In genomic region chr4:64360664-64361398, GRCh38 we compare ENCODE assay signal across 1 cellular context.
TF ChIP-seq lines count a peak whose summit lies in the region.

No MANE protein-coding gene starts in this region.

TF ChIP-seq in WTC11, 78 proteins besides CTCF, POLR2A, EP300 and RAD21 (continued from another document):
- TF ChIP-seq ZNF671 (CRISPR knock-in tag; IDR thresholded peaks at IDR 0.05) (no peak), PREB (CRISPR knock-in tag; IDR thresholded peaks at IDR 0.05; ENCODE audit: borderline replicate concordance) (no peak), OVOL2 (CRISPR knock-in tag; IDR thresholded peaks at IDR 0.05; ENCODE audit: borderline replicate concordance) (no peak), NFATC4 (CRISPR knock-in tag; IDR thresholded peaks at IDR 0.05) (no peak), SMAD3 (CRISPR knock-in tag; IDR thresholded peaks at IDR 0.05; ENCODE audit: borderline replicate concordance) (no peak)
